In the genomic region with DNA sequence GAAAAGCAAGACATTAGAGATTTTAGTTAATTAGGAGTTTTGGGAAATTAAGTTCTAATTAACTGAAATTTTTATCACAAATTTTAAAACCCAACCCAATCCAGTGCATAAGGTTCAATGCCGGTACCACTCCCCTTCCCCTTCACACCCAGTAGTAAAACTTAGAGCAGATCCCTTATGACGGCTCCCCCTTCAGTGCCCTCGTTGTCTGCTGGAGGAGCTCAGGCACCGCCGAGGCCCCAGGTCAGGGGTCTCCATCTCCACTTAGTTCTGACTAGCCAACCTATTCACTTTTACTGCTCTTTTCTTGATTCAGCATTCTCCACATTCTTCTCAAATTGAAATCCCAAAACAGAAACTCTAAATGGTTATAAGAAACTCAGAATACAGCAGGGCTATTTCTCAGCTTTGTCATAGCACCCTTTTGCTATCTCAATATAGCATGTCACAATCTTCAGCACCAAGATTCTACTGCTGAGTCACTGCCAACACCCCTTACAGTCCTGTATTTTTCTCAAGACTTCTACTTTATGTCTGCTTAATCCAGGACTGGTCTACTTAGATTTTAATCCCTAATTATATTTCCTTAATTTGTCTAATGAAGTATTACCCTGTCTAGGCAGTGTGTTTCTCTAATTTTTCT, we compare ENCODE assay signal across 12 cellular contexts. TPM values are rescaled to one million over a fixed set of nuclear protein-coding genes. Genes with fewer than 3 reads are reported as not detected.
DNase-seq lines count a peak whose midpoint lies in the region; FAIRE-seq and TF ChIP-seq lines count a peak whose summit lies in the region.
"Had no signal": no experiment of that assay in that cellular context is flagged by ENCODE, and none has a peak within 500 bp of the region (broad histone marks: within the 10 kb centered on the region; RNA-seq: fewer than 3 reads in every experiment).

No MANE protein-coding gene starts in this region.

- H3K36me3 ChIP-seq in SK-N-MC (ENCODE audit: insufficient read depth, low read length) (peaks cover 81% of the 10 kb centered on the region), osteoblast (ENCODE audit: insufficient read depth, low read length) (peaks cover 84% of the 10 kb centered on the region)

- H2AFZ ChIP-seq in osteoblast (ENCODE audit: low read length), result no peak overlapping the region

- TF ChIP-seq CTCF in endothelial cell (IDR thresholded peaks at IDR 0.05; ENCODE audit: unreplicated experiment), result no peak
- no peak for TF ChIP-seq CTCF in osteoblast (IDR thresholded peaks at IDR 0.05; ENCODE audit: extremely low read depth, low read depth, low read length)
- no peak for TF ChIP-seq CTCF in coronary artery (IDR thresholded peaks at IDR 0.05)

- H3K27ac ChIP-seq in SK-N-MC, result peak overlapping the region; percentile 28; the same call in 1 of the 2 replicates
- peak overlapping the region; percentile 7 for H3K27ac ChIP-seq in osteoblast (ENCODE audit: low read depth, low read length)
- no peak overlapping the region for H3K27ac ChIP-seq in coronary artery
- H3K27ac ChIP-seq: psoas muscle had no signal

- no peaks in the 10 kb centered on the region for H3K9me3 Mint-ChIP-seq in endothelial cell (ENCODE audit: unreplicated experiment)
- H3K9me3 Mint-ChIP-seq: activated naive CD4-positive, alpha-beta T cell treated with anti-CD3 and anti-CD28 coated beads, Interleukin-2, amount 50 U/mL, for 72 hours; T-helper 1 cell treated with Interleukin-12 subunit alpha and Interleukin-12 subunit beta and Interleukin-4 antibody, amounts not matched to agents 30 μg/mL and 1 μg/mL, for 36 hours had no signal

- FAIRE-seq in urothelium cell line (lab: Jason Lieb, UNC), result no peak

- peak overlapping the region; percentile 71 for H3K27ac Mint-ChIP-seq in endothelial cell (ENCODE audit: unreplicated experiment)
- H3K27ac Mint-ChIP-seq: T-helper 1 cell treated with Interleukin-12 subunit alpha and Interleukin-12 subunit beta and Interleukin-4 antibody, amounts not matched to agents 30 μg/mL and 1 μg/mL, for 36 hours had no signal

- H3K9me3 ChIP-seq in SK-N-MC (ENCODE audit: low read depth, low read length), result no peaks in the 10 kb centered on the region
- H3K9me3 ChIP-seq in osteoblast (ENCODE audit: low read depth, low read length), result no peaks in the 10 kb centered on the region
- H3K9me3 ChIP-seq: psoas muscle had no signal

- DNase-seq in EL (peak; percentile 13), SK-N-MC (ENCODE audit: low read depth, low spot score) (no peak), endothelial cell (ENCODE audit: low spot score) (no peak), osteoblast (ENCODE audit: insufficient read length, low spot score, missing footprints) (peak; percentile 68), coronary artery (ENCODE audit: low spot score) (no peak), cortex of kidney (lab: John Stamatoyannopoulos, UW) (no peak), urothelium cell line (ENCODE audit: low spot score) (no peak)
- no peak for DNase-seq in activated T-cell treated with anti-CD3 and anti-CD28 coated beads, Interleukin-2, amount 50 U/mL, for 48 hours
- DNase-seq: psoas muscle; stimulated activated naive CD8-positive, alpha-beta T cell treated with anti-CD3 and anti-CD28 coated beads, Interleukin-15, Interleukin-2, amounts not matched to agents 100 U/mL and 50 U/mL, for 24 hours had no signal

- no peaks in the 10 kb centered on the region for H3K4me1 ChIP-seq in osteoblast (ENCODE audit: insufficient read depth, low read length)
- H3K4me1 ChIP-seq: psoas muscle had no signal

- H3K79me2 ChIP-seq in osteoblast (ENCODE audit: insufficient read depth, low read length), result no peaks in the 10 kb centered on the region

- H3K4me3 ChIP-seq in SK-N-MC (no peak overlapping the region), osteoblast (ENCODE audit: insufficient read depth, low read length) (no peak overlapping the region), coronary artery (no peak overlapping the region)
- H3K4me3 ChIP-seq: psoas muscle had no signal

- H3K9ac ChIP-seq in SK-N-MC (ENCODE audit: insufficient read length), result no peak overlapping the region

- no peak overlapping the region for H3K4me2 ChIP-seq in osteoblast (ENCODE audit: insufficient read depth, low read length)

- peaks cover 65% of the 10 kb centered on the region for H3K4me1 Mint-ChIP-seq in endothelial cell (ENCODE audit: unreplicated experiment)

- peak overlapping the region; percentile 63 for H3K4me3 Mint-ChIP-seq in endothelial cell (ENCODE audit: unreplicated experiment)
- H3K4me3 Mint-ChIP-seq: T-helper 1 cell treated with Interleukin-12 subunit alpha and Interleukin-12 subunit beta and Interleukin-4 antibody, amounts not matched to agents 30 μg/mL and 1 μg/mL, for 36 hours had no signal

- H3K36me3 Mint-ChIP-seq in endothelial cell (ENCODE audit: low read depth, unreplicated experiment), result peaks cover 68% of the 10 kb centered on the region

- H3K27me3 Mint-ChIP-seq in endothelial cell (ENCODE audit: unreplicated experiment), result peaks cover 8% of the 10 kb centered on the region

- no peaks in the 10 kb centered on the region for H4K20me1 ChIP-seq in osteoblast (ENCODE audit: insufficient read depth, low read length)

- no peaks in the 10 kb centered on the region for H3K27me3 ChIP-seq in osteoblast (ENCODE audit: insufficient read depth, low read length)

RNA-seq across cellular contexts. Expression of gene TUBGCP4, which starts 39.8 kb away (rescaled TPM):
- total RNA-seq in endothelial cell (ENCODE audit: unreplicated experiment) (14.6 TPM), osteoblast (8.8 and 10.5 TPM in 2 replicates)

RNA-seq across cellular contexts. Expression of gene ZSCAN29, which starts 39.9 kb away (rescaled TPM):
- total RNA-seq in endothelial cell (ENCODE audit: unreplicated experiment) (45.5 TPM), osteoblast (29.5 and 33.7 TPM in 2 replicates)

Comparison
In these comparisons a context has a peak if more than half of its experiments do, and no peak if none do; other contexts are left out.
1. DNase-seq: peak in EL (single experiment) and osteoblast (single experiment); none in SK-N-MC (single experiment), endothelial cell (single experiment), coronary artery (single experiment), cortex of kidney (single experiment), urothelium cell line (single experiment) and activated T-cell treated with anti-CD3 and anti-CD28 coated beads, Interleukin-2, amount 50 U/mL, for 48 hours (0 of 2).
2. H3K27ac ChIP-seq: peak in SK-N-MC (single experiment) and osteoblast (single experiment); none in coronary artery (0 of 2).